In the genomic region with DNA sequence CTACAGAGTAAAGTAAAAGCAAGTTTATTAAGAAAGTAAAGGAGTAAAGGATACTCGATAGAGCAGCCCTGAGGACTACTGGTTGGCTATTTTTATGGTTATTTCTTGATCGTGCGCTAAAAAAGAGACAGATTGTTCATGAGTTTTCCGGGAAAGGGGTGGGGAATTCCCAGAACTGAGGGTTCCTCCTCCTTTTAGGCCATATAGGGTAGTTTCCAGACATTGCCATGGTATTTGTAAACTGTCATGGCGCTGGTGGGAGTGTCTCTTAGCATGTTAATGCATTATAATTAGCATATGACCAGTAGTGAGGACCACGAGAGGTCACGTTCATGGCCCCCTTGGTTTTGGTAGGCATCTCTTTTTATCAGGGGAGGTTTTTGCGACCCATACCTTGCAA, we compare ENCODE assay signal across 18 cellular contexts.
A peak's percentile ranks its signal among the peaks of the same experiment; 100 is the strongest.
DNase-seq lines count a peak whose midpoint lies in the region; ATAC-seq and TF ChIP-seq lines count a peak whose summit lies in the region.
"Had no signal": no experiment of that assay in that cellular context is flagged by ENCODE, and none has a peak within 500 bp of the region (broad histone marks: within the 10 kb centered on the region; RNA-seq: fewer than 3 reads in every experiment).

No MANE protein-coding gene starts in this region.

- no peak for DNase-seq in natural killer cell treated with Interleukin-12 subunit alpha and Interleukin-12 subunit beta and Interleukin-15 and Interleukin-18, amount 100 ng/mL, for 72 hours (ENCODE audit: low spot score)
- DNase-seq in natural killer cell (no peak), OCI-M1 (lab: John Stamatoyannopoulos, UW) (peak; percentile 40), memory B cell (ENCODE audit: low spot score in 2 of 2) (no peak), head of caudate nucleus (no peak), NCI-H748 (lab: John Stamatoyannopoulos, UW; ENCODE audit: unreplicated experiment) (no peak)
- no peak for DNase-seq in activated CD4-positive, alpha-beta T cell treated with anti-CD3 and anti-CD28 coated beads, Interleukin-2, amount 50 U/mL, for 48 hours
- DNase-seq: C1 segment of cervical spinal cord; Caco-2; CD8-positive, alpha-beta T cell; GOT3; NCI-H1105; NCI-H1436 treated with DMSO at 0.1 percent for 48 hours; NCI-H187 treated with DMSO at 0.1 percent for 48 hours; NCI-H2107; NCI-H524; NCI-H774; PC-9 had no signal

- H3K4me1 Mint-ChIP-seq in natural killer cell treated with Interleukin-12 subunit alpha and Interleukin-12 subunit beta and Interleukin-15 and Interleukin-18, amount 100 ng/mL, for 72 hours (ENCODE audit: low read depth in 2 of 2), result peaks cover 30 to 46% of the 10 kb centered on the region in 2 donors
- peaks cover 18 to 24% of the 10 kb centered on the region in 2 donors for H3K4me1 Mint-ChIP-seq in natural killer cell
- H3K4me1 Mint-ChIP-seq in memory B cell, result peaks cover 43% of the 10 kb centered on the region

- H3K4me3 Mint-ChIP-seq in natural killer cell treated with Interleukin-12 subunit alpha and Interleukin-12 subunit beta and Interleukin-15 and Interleukin-18, amount 100 ng/mL, for 72 hours, result peak overlapping the region; percentile 43
- H3K4me3 Mint-ChIP-seq in natural killer cell (no peak overlapping the region), memory B cell (no peak overlapping the region)
- H3K4me3 Mint-ChIP-seq: CD8-positive, alpha-beta T cell had no signal

- H3K36me3 Mint-ChIP-seq in natural killer cell treated with Interleukin-12 subunit alpha and Interleukin-12 subunit beta and Interleukin-15 and Interleukin-18, amount 100 ng/mL, for 72 hours, result no peaks in the 10 kb centered on the region
- H3K36me3 Mint-ChIP-seq in natural killer cell (no peaks in the 10 kb centered on the region), memory B cell (peaks cover 16% of the 10 kb centered on the region)
- H3K36me3 Mint-ChIP-seq: CD8-positive, alpha-beta T cell had no signal

- peak overlapping the region; percentile 70 to 72 for H3K27ac Mint-ChIP-seq in natural killer cell treated with Interleukin-12 subunit alpha and Interleukin-12 subunit beta and Interleukin-15 and Interleukin-18, amount 100 ng/mL, for 72 hours
- H3K27ac Mint-ChIP-seq in natural killer cell (no peak overlapping the region), memory B cell (peak overlapping the region; percentile 95)
- H3K27ac Mint-ChIP-seq: CD8-positive, alpha-beta T cell had no signal

- H3K9me3 Mint-ChIP-seq in natural killer cell treated with Interleukin-12 subunit alpha and Interleukin-12 subunit beta and Interleukin-15 and Interleukin-18, amount 100 ng/mL, for 72 hours, result no peaks in the 10 kb centered on the region
- no peaks in the 10 kb centered on the region for H3K9me3 Mint-ChIP-seq in natural killer cell
- no peaks in the 10 kb centered on the region for H3K9me3 Mint-ChIP-seq in memory B cell
- H3K9me3 Mint-ChIP-seq: CD8-positive, alpha-beta T cell had no signal

- intact Hi-C loops in natural killer cell (cut with micrococcal nuclease) (loop anchor here (1.0 to 10.0 kb wide), 4 partner anchors 157 to 1753 kb away; no protein-coding TSS in a partner anchor), head of caudate nucleus (cut with DNase I) (loop anchor here (10.0 kb wide), 1 partner anchor 213 kb away; no protein-coding TSS in a partner anchor)

- H3K27me3 Mint-ChIP-seq in natural killer cell treated with Interleukin-12 subunit alpha and Interleukin-12 subunit beta and Interleukin-15 and Interleukin-18, amount 100 ng/mL, for 72 hours, result peaks cover 0 to 2% of the 10 kb centered on the region in 2 donors
- H3K27me3 Mint-ChIP-seq in natural killer cell (ENCODE audit: low read depth in 2 of 2) (peaks cover 2 to 6% of the 10 kb centered on the region in 2 donors), memory B cell (no peaks in the 10 kb centered on the region)

- no peak for TF ChIP-seq CTCF in natural killer cell (IDR thresholded peaks at IDR 0.05)

- ATAC-seq in natural killer cell treated with Interleukin-12 subunit alpha and Interleukin-12 subunit beta and Interleukin-15 and Interleukin-18, amount 100 ng/mL, for 72 hours, result no peak
- no peak for ATAC-seq in natural killer cell
- peak; percentile 53 for ATAC-seq in memory B cell (ENCODE audit: low read depth)
- ATAC-seq: CD8-positive, alpha-beta T cell had no signal

Comparison
In these comparisons a context has a peak if more than half of its experiments do, and no peak if none do; other contexts are left out.
1. H3K27ac Mint-ChIP-seq: peak in natural killer cell treated with Interleukin-12 subunit alpha and Interleukin-12 subunit beta and Interleukin-15 and Interleukin-18, amount 100 ng/mL, for 72 hours (2 of 2) and memory B cell (single experiment); none in natural killer cell (0 of 2).